ENCODE assay signal across 14 cellular contexts in genomic region chr18:9734189-9734588, GRCh38. TPM values are rescaled to one million over a fixed set of nuclear protein-coding genes. Genes with fewer than 3 reads are reported as not detected.
DNase-seq lines count a peak whose midpoint lies in the region; ATAC-seq and TF ChIP-seq lines count a peak whose summit lies in the region.
"Had no signal": no experiment of that assay in that cellular context is flagged by ENCODE, and none has a peak within 500 bp of the region (broad histone marks: within the 10 kb centered on the region; RNA-seq: fewer than 3 reads in every experiment).

No MANE protein-coding gene starts in this region.

- H4K8ac ChIP-seq in mesenchymal stem cell (ENCODE audit: low read length): no peak overlapping the region

- WGBS in mesenchymal stem cell: 77% methylated on average over 9 of the region's 9 CpGs

- H3K9me3 ChIP-seq in BLaER1 (no peaks in the 10 kb centered on the region), mesenchymal stem cell (ENCODE audit: control insufficient read depth, low read length) (no peaks in the 10 kb centered on the region)
- H3K9me3 ChIP-seq: BLaER1 treated with 17β-estradiol and CSF1 and Interleukin-3, amounts not matched to agents 10 nM and 100 nM had no signal

- H3K14ac ChIP-seq in mesenchymal stem cell (ENCODE audit: low read length in 2 of 2): no peak overlapping the region

- no peak overlapping the region for H3K4me2 ChIP-seq in BLaER1
- no peak overlapping the region for H3K4me2 ChIP-seq in mesenchymal stem cell (ENCODE audit: low read length, poor library complexity, severe bottlenecking)

- no peak overlapping the region for H3K4me3 ChIP-seq in BLaER1
- H3K4me3 ChIP-seq in Jurkat, Clone E6-1 (ENCODE audit: low read length): no peak overlapping the region
- H3K4me3 ChIP-seq in coronary artery: no peak overlapping the region
- no peak overlapping the region for H3K4me3 ChIP-seq in mesenchymal stem cell (ENCODE audit: insufficient read depth in 1 of 2, low read depth in 1 of 2, low read length in 2 of 2)
- H3K4me3 ChIP-seq: BLaER1 treated with 17β-estradiol and CSF1 and Interleukin-3, amounts not matched to agents 10 nM and 100 nM had no signal

- H4K20me1 ChIP-seq in BLaER1: no peaks in the 10 kb centered on the region

- H3K9me3 Mint-ChIP-seq in T-cell: no peaks in the 10 kb centered on the region
- H3K9me3 Mint-ChIP-seq: IgD-negative memory B cell had no signal

- H2BK5ac ChIP-seq in mesenchymal stem cell (ENCODE audit: low read depth, low read length, poor library complexity, severe bottlenecking): no peak overlapping the region

- H3K4me1 Mint-ChIP-seq in T-cell: peaks cover 3 to 10% (median 9%) of the 10 kb centered on the region in 3 donors

- H3K27ac Mint-ChIP-seq in T-cell: no peak overlapping the region

- H4K91ac ChIP-seq in mesenchymal stem cell (ENCODE audit: low read length): no peak overlapping the region

- no peak overlapping the region for H3K18ac ChIP-seq in mesenchymal stem cell (ENCODE audit: low read depth in 1 of 2, low read length in 2 of 2)

- H3K23ac ChIP-seq in mesenchymal stem cell (ENCODE audit: low read length in 2 of 2): no peak overlapping the region

- no peak overlapping the region for H3K9ac ChIP-seq in BLaER1
- no peak overlapping the region for H3K9ac ChIP-seq in mesenchymal stem cell (ENCODE audit: low read length)
- H3K9ac ChIP-seq: BLaER1 treated with 17β-estradiol and CSF1 and Interleukin-3, amounts not matched to agents 10 nM and 100 nM had no signal

- H3K4ac ChIP-seq in mesenchymal stem cell (ENCODE audit: low read depth in 1 of 2, low read length in 2 of 2): no peak overlapping the region

- H3K27ac ChIP-seq in BLaER1: 0 out of 2 replicates have a peak overlapping the region, but pooled peaks have one; percentile 6
- H3K27ac ChIP-seq in coronary artery: no peak overlapping the region
- no peak overlapping the region for H3K27ac ChIP-seq in mesenchymal stem cell (ENCODE audit: low read length, poor library complexity, severe bottlenecking)
- H3K27ac ChIP-seq: BLaER1 treated with 17β-estradiol and CSF1 and Interleukin-3, amounts not matched to agents 10 nM and 100 nM had no signal

- peaks cover 16% of the 10 kb centered on the region for H3K4me1 ChIP-seq in BLaER1
- H3K4me1 ChIP-seq in mesenchymal stem cell (ENCODE audit: control insufficient read depth, insufficient read depth, low read depth, low read length): peaks cover 15% of the 10 kb centered on the region

- no peaks in the 10 kb centered on the region for H3K36me3 Mint-ChIP-seq in T-cell

- H3K36me3 ChIP-seq in BLaER1 (no peaks in the 10 kb centered on the region), mesenchymal stem cell (ENCODE audit: control insufficient read depth in 1 of 2, insufficient read depth in 2 of 2, low read depth in 1 of 2, low read length in 2 of 2) (peaks cover 5 to 19% of the 10 kb centered on the region in 2 experiments)

- no peak for TF ChIP-seq CTCF in coronary artery (IDR thresholded peaks at IDR 0.05)
- no peak for TF ChIP-seq CTCF in GM10266 (IDR thresholded peaks at IDR 0.05; ENCODE audit: control insufficient read depth, insufficient read depth, low read depth, missing control alignments)

- H3K27me3 ChIP-seq in BLaER1 (no peaks in the 10 kb centered on the region), mesenchymal stem cell (ENCODE audit: control insufficient read depth in 1 of 2, insufficient read depth in 1 of 2, low read length in 2 of 2) (no peaks in the 10 kb centered on the region)
- H3K27me3 ChIP-seq: BLaER1 treated with 17β-estradiol and CSF1 and Interleukin-3, amounts not matched to agents 10 nM and 100 nM had no signal

- peaks cover 15% of the 10 kb centered on the region for H3K79me1 ChIP-seq in mesenchymal stem cell (replicated peaks; ENCODE audit: low read length, poor library complexity, severe bottlenecking)

- peak overlapping the region; percentile 60 for H2BK15ac ChIP-seq in mesenchymal stem cell (ENCODE audit: low read depth, poor library complexity, severe bottlenecking)

- peaks cover 16 to 50% of the 10 kb centered on the region in 2 donors for H3K27me3 Mint-ChIP-seq in T-cell
- H3K27me3 Mint-ChIP-seq: IgD-negative memory B cell had no signal

- no peak overlapping the region for H3K4me3 Mint-ChIP-seq in T-cell

- POLR2A ChIA-PET in T-cell (lab: Charles Lee): no interaction called here

- no peak for ATAC-seq in HG03565 (IDR thresholded peaks at IDR 0.05; ENCODE audit: unreplicated experiment)
- ATAC-seq in T-cell (replicated peaks in 1 of 4): no peak

- no peak overlapping the region for H2AFZ ChIP-seq in mesenchymal stem cell (ENCODE audit: low read depth, low read length)

- no peak overlapping the region for H2BK120ac ChIP-seq in mesenchymal stem cell (ENCODE audit: low read depth, low read length)

- H2BK12ac ChIP-seq in mesenchymal stem cell (ENCODE audit: low read length in 2 of 2): no peak overlapping the region

- H2AK5ac ChIP-seq in mesenchymal stem cell (ENCODE audit: low read length, severe bottlenecking): no peak overlapping the region

- CTCF ChIA-PET in T-cell (lab: Charles Lee): no interaction called here

- peak; percentile 14 for DNase-seq in Jurkat, Clone E6-1 (ENCODE audit: low read depth, low spot score)
- peak; percentile 56 for DNase-seq in coronary artery (ENCODE audit: low spot score)
- no peak for DNase-seq in mesenchymal stem cell
- no peak for DNase-seq in GM10266 (ENCODE audit: extremely low spot score)
- DNase-seq in 8988T: no peak
- no peak for DNase-seq in T-cell
- DNase-seq: activated naive CD4-positive, alpha-beta T cell treated with Interleukin-2 at 50 U/mL for 16 hours; cerebellar nuclear complex; stimulated activated CD4-positive, alpha-beta T cell treated with anti-CD3 and anti-CD28 coated beads, Interleukin-1b, Interleukin-23, amount 100 ng/mL, for 48 hours; T1000 had no signal

RNA-seq across cellular contexts. Expression of gene RAB31, which starts 26.1 kb away (rescaled TPM):
- 3.5 TPM for polyA plus RNA-seq in Jurkat, Clone E6-1 (2012; ENCODE audit: insufficient read depth, insufficient read length)
- 128 TPM for polyA plus RNA-seq in mesenchymal stem cell (2013, experiment 1 of 2)
- 128 TPM for polyA plus RNA-seq in mesenchymal stem cell (2013, experiment 2 of 2)
- total RNA-seq in T-cell: 1 to 10 TPM in 4 of 5 donors, under 1 TPM in 1; 0.60 to 2.0 (median 1.5) TPM

Comparison
In these comparisons a context has a peak if more than half of its experiments do, and no peak if none do; other contexts are left out.
1. DNase-seq: peak in Jurkat, Clone E6-1 (single experiment) and coronary artery (single experiment); none in mesenchymal stem cell (single experiment), GM10266 (single experiment), 8988T (single experiment) and T-cell (0 of 34).